17 cellular contexts compared by ENCODE assay signal in genomic region chr3:46104706-46105105, GRCh38.
DNase-seq lines count a peak whose midpoint lies in the region; ATAC-seq and TF ChIP-seq lines count a peak whose summit lies in the region.
"Had no signal": no experiment of that assay in that cellular context is flagged by ENCODE, and none has a peak within 500 bp of the region (broad histone marks: within the 10 kb centered on the region; RNA-seq: fewer than 3 reads in every experiment).

No MANE protein-coding gene starts in this region.

- H3K79me1 ChIP-seq in neuronal stem cell (ENCODE audit: low read depth, low read length) = no peaks in the 10 kb centered on the region

- H2BK5ac ChIP-seq in neuronal stem cell (ENCODE audit: low read length) = peak overlapping the region; percentile 90

- no peak overlapping the region for H3K4me3 Mint-ChIP-seq in CD4-positive, CD25-positive, alpha-beta regulatory T cell
- H3K4me3 Mint-ChIP-seq in central memory CD8-positive, alpha-beta T cell = no peak overlapping the region
- H3K4me3 Mint-ChIP-seq in osteocyte (ENCODE audit: unreplicated experiment) = no peak overlapping the region
- H3K4me3 Mint-ChIP-seq: CD4-positive, alpha-beta memory T cell had no signal

- no peak overlapping the region for H3K14ac ChIP-seq in neuronal stem cell (ENCODE audit: low read length)

- peaks cover 9 to 31% (median 19%) of the 10 kb centered on the region in 4 donors for H3K4me1 Mint-ChIP-seq in CD4-positive, CD25-positive, alpha-beta regulatory T cell
- peaks cover 74% of the 10 kb centered on the region for H3K4me1 Mint-ChIP-seq in central memory CD8-positive, alpha-beta T cell
- no peaks in the 10 kb centered on the region for H3K4me1 Mint-ChIP-seq in osteocyte (ENCODE audit: unreplicated experiment)

- H3K27me3 Mint-ChIP-seq in CD4-positive, CD25-positive, alpha-beta regulatory T cell = no peaks in the 10 kb centered on the region
- no peaks in the 10 kb centered on the region for H3K27me3 Mint-ChIP-seq in central memory CD8-positive, alpha-beta T cell
- peaks cover 32% of the 10 kb centered on the region for H3K27me3 Mint-ChIP-seq in osteocyte (ENCODE audit: unreplicated experiment)
- H3K27me3 Mint-ChIP-seq: CD4-positive, alpha-beta memory T cell had no signal

- H2AK5ac ChIP-seq in neuronal stem cell (ENCODE audit: low read depth, low read length) = no peak overlapping the region

- H3K4me1 ChIP-seq in CD4-positive, CD25-positive, alpha-beta regulatory T cell (ENCODE audit: control insufficient read depth, insufficient read depth, low read length, poor library complexity, severe bottlenecking) = peaks cover 12% of the 10 kb centered on the region
- H3K4me1 ChIP-seq in DND-41 (ENCODE audit: insufficient read depth, low read length) (peaks cover 60% of the 10 kb centered on the region), neuronal stem cell (ENCODE audit: control insufficient read depth in 2 of 2, insufficient read depth in 1 of 2, low read depth in 1 of 2, low read length in 2 of 2) (peaks cover 0 to 7% of the 10 kb centered on the region in 2 donors)

- H3K9me3 ChIP-seq in CD4-positive, CD25-positive, alpha-beta regulatory T cell (ENCODE audit: control insufficient read depth in 2 of 2, low read length in 2 of 2) = no peaks in the 10 kb centered on the region
- no peaks in the 10 kb centered on the region for H3K9me3 ChIP-seq in DND-41 (ENCODE audit: insufficient read depth, low read length, severe bottlenecking)
- peaks cover 0 to 2% of the 10 kb centered on the region in 2 donors for H3K9me3 ChIP-seq in neuronal stem cell (replicated peaks in 1 of 2; ENCODE audit: control insufficient read depth in 2 of 2, insufficient read depth in 1 of 2, low read depth in 1 of 2, low read length in 2 of 2)

- peaks cover 0 to 6% (median 4%) of the 10 kb centered on the region in 7 donors for H3K9me3 Mint-ChIP-seq in CD4-positive, CD25-positive, alpha-beta regulatory T cell
- peaks cover 5% of the 10 kb centered on the region for H3K9me3 Mint-ChIP-seq in central memory CD8-positive, alpha-beta T cell
- H3K9me3 Mint-ChIP-seq in osteocyte (ENCODE audit: unreplicated experiment) = no peaks in the 10 kb centered on the region

- no peaks in the 10 kb centered on the region for H3K27me3 ChIP-seq in CD4-positive, CD25-positive, alpha-beta regulatory T cell (ENCODE audit: control insufficient read depth, insufficient read depth, low read length)
- no peaks in the 10 kb centered on the region for H3K27me3 ChIP-seq in DND-41 (ENCODE audit: insufficient read depth, low read length, poor library complexity)
- peaks cover 0 to 2% (median 0%) of the 10 kb centered on the region in 3 experiments for H3K27me3 ChIP-seq in neuronal stem cell (ENCODE audit: control insufficient read depth in 3 of 3, insufficient read depth in 3 of 3, low read depth in 1 of 3, low read length in 3 of 3)

- peak overlapping the region; percentile 1 for H3K18ac ChIP-seq in neuronal stem cell (ENCODE audit: low read length)

- no CpG with 5 or more reads among the region's 1 CpG for WGBS in neuronal stem cell (ENCODE audit: extremely low coverage in 2 of 2, insufficient read length in 2 of 2, insufficient replicate concordance in 1 of 2), 2 donors

- H4K8ac ChIP-seq in neuronal stem cell (ENCODE audit: low read depth, low read length) = no peak overlapping the region

- H4K91ac ChIP-seq in neuronal stem cell (ENCODE audit: low read depth, low read length, poor library complexity) = no peak overlapping the region

- H2BK120ac ChIP-seq in neuronal stem cell (ENCODE audit: low read depth, low read length) = no peak overlapping the region

- H3K79me2 ChIP-seq in DND-41 (ENCODE audit: insufficient read depth, low read length) = no peaks in the 10 kb centered on the region

- H2BK12ac ChIP-seq in neuronal stem cell (ENCODE audit: low read length) = no peak overlapping the region

- H2AFZ ChIP-seq in DND-41 (ENCODE audit: low read depth, low read length) (no peak overlapping the region), neuronal stem cell (ENCODE audit: low read length) (no peak overlapping the region)

- ATAC-seq in CD4-positive, CD25-positive, alpha-beta regulatory T cell (ENCODE audit: low read depth in 2 of 2) = no peak
- ATAC-seq in DND-41 (ENCODE audit: insufficient read depth, low read depth) (no peak), left lobe of liver (no peak)
- no peak for ATAC-seq in central memory CD8-positive, alpha-beta T cell (replicated peaks; ENCODE audit: extremely low read depth, poor library complexity, severe bottlenecking)
- ATAC-seq: SK-N-SH treated with all-trans-retinoic acid at 6 μM for 48 hours had no signal

- no peak overlapping the region for H3K23ac ChIP-seq in neuronal stem cell (ENCODE audit: low read depth, low read length, poor library complexity)

- H3K36me3 ChIP-seq in CD4-positive, CD25-positive, alpha-beta regulatory T cell (ENCODE audit: control insufficient read depth, insufficient read depth, low read length) = no peaks in the 10 kb centered on the region
- no peaks in the 10 kb centered on the region for H3K36me3 ChIP-seq in DND-41 (ENCODE audit: insufficient read depth, low read length)
- H3K36me3 ChIP-seq in neuronal stem cell (replicated peaks in 1 of 2; ENCODE audit: control insufficient read depth in 2 of 2, insufficient read depth in 2 of 2, low read length in 2 of 2) = no peaks in the 10 kb centered on the region

- TF ChIP-seq CTCF in DND-41 (IDR thresholded peaks at IDR 0.05; ENCODE audit: borderline replicate concordance, extremely low read depth, low read length, poor library complexity, severe bottlenecking) = no peak
- no peak for TF ChIP-seq CTCF in osteocyte (IDR thresholded peaks at IDR 0.05)

- H3K4ac ChIP-seq in neuronal stem cell (ENCODE audit: low read length) = no peak overlapping the region

- H4K20me1 ChIP-seq in DND-41 (ENCODE audit: insufficient read depth, low read length) = no peaks in the 10 kb centered on the region

- H3K9ac ChIP-seq in DND-41 (ENCODE audit: low read depth, low read length) (no peak overlapping the region), neuronal stem cell (ENCODE audit: low read depth, low read length, poor library complexity) (no peak overlapping the region)

- H3K36me3 Mint-ChIP-seq in CD4-positive, CD25-positive, alpha-beta regulatory T cell = peaks cover 5% of the 10 kb centered on the region
- peaks cover 6% of the 10 kb centered on the region for H3K36me3 Mint-ChIP-seq in central memory CD8-positive, alpha-beta T cell (ENCODE audit: insufficient read depth)
- no peaks in the 10 kb centered on the region for H3K36me3 Mint-ChIP-seq in osteocyte (ENCODE audit: unreplicated experiment)
- H3K36me3 Mint-ChIP-seq: CD4-positive, alpha-beta memory T cell had no signal

- H3K4me3 ChIP-seq in CD4-positive, CD25-positive, alpha-beta regulatory T cell (ENCODE audit: low read depth, low read length) = no peak overlapping the region
- H3K4me3 ChIP-seq in DND-41 (ENCODE audit: low read depth in 1 of 2, low read length in 2 of 2) = no peak overlapping the region
- H3K4me3 ChIP-seq in neuronal stem cell (ENCODE audit: low read length in 2 of 2) = no peak overlapping the region
- H3K4me3 ChIP-seq: GM12878 had no signal

- peak overlapping the region; percentile 8 to 78 (median 18) for H3K27ac Mint-ChIP-seq in CD4-positive, CD25-positive, alpha-beta regulatory T cell
- H3K27ac Mint-ChIP-seq in central memory CD8-positive, alpha-beta T cell (ENCODE audit: low read depth) = peak overlapping the region; percentile 71
- no peak overlapping the region for H3K27ac Mint-ChIP-seq in osteocyte (ENCODE audit: unreplicated experiment)

- H2BK15ac ChIP-seq in neuronal stem cell (ENCODE audit: low read length) = no peak overlapping the region

- H3K4me2 ChIP-seq in DND-41 (ENCODE audit: insufficient read depth, low read length) (no peak overlapping the region), neuronal stem cell (ENCODE audit: insufficient read depth, low read length, poor library complexity, severe bottlenecking) (no peak overlapping the region)

- H3K27ac ChIP-seq in CD4-positive, CD25-positive, alpha-beta regulatory T cell (ENCODE audit: insufficient read depth, low read length, poor library complexity, severe bottlenecking) = no peak overlapping the region
- H3K27ac ChIP-seq in DND-41 (ENCODE audit: low read length) (peak overlapping the region; percentile 24; the same call in 1 of the 2 replicates), neuronal stem cell (replicated peaks; ENCODE audit: low read length) (no peak overlapping the region)

- DNase-seq in CD4-positive, CD25-positive, alpha-beta regulatory T cell = no peak
- DNase-seq in DND-41 = no peak
- no peak for DNase-seq in central memory CD8-positive, alpha-beta T cell (ENCODE audit: low spot score in 2 of 2)
- DNase-seq in neuronal stem cell (ENCODE audit: low spot score) = no peak
- no peak for DNase-seq in NK-92 (lab: John Stamatoyannopoulos, UW; ENCODE audit: unreplicated experiment)
- no peak for DNase-seq in left lobe of liver (ENCODE audit: low spot score)
- no peak for DNase-seq in osteocyte (ENCODE audit: extremely low spot score, unreplicated experiment)
- DNase-seq: CD4-positive, alpha-beta memory T cell; DMS79 treated with DMSO at 0.1 percent for 48 hours; KBM-7; NCI-H1048; NCI-H146; NCI-H2081 treated with DMSO at 0.1 percent for 48 hours; NCI-H510A treated with DMSO at 0.1 percent for 48 hours; SHP77 treated with DMSO at 0.1 percent for 48 hours had no signal
